19 cellular contexts compared by ENCODE assay signal in genomic region chr9:111195779-111196178, GRCh38.
"Had no signal": no experiment of that assay in that cellular context is flagged by ENCODE, and none has a peak within 500 bp of the region (broad histone marks: within the 10 kb centered on the region; RNA-seq: fewer than 3 reads in every experiment).

No MANE protein-coding gene starts in this region.

- H3K9ac ChIP-seq: parathyroid adenoma had no signal

- DNase-seq: caudate nucleus; colonic mucosa; effector CD4-positive, alpha-beta T cell; endodermal cell; foreskin melanocyte; heart right ventricle; hypothalamus; left lung; lower lobe of right lung; midbrain; psoas muscle; retina; sigmoid colon; stimulated activated naive CD4-positive, alpha-beta T cell; stomach; substantia nigra had no signal

- H3K36me3 ChIP-seq: colonic mucosa, heart right ventricle, left lung, lower lobe of right lung, sigmoid colon, stomach had no signal

- H3K4me1 ChIP-seq: colonic mucosa, heart right ventricle, left lung, lower lobe of right lung, parathyroid adenoma, psoas muscle, sigmoid colon, stomach had no signal

- H2AFZ ChIP-seq: parathyroid adenoma had no signal

- H3K79me2 ChIP-seq: parathyroid adenoma had no signal

- H3K9me3 ChIP-seq: colonic mucosa, lower lobe of right lung, psoas muscle, sigmoid colon had no signal

- H3K27me3 ChIP-seq: colonic mucosa, heart right ventricle, left lung, sigmoid colon, stomach had no signal

- ATAC-seq: heart right ventricle; left lung; lower lobe of right lung; natural killer cell treated with Interleukin-12 subunit alpha and Interleukin-12 subunit beta and Interleukin-15 and Interleukin-18, amount 100 ng/mL, for 72 hours; psoas muscle had no signal

- H3K4me3 ChIP-seq: colonic mucosa, heart right ventricle, left lung, lower lobe of right lung, psoas muscle, sigmoid colon, skin epidermis, stomach had no signal

- H3K27ac ChIP-seq: colonic mucosa, heart right ventricle, left lung, lower lobe of right lung, parathyroid adenoma, psoas muscle, stomach had no signal
